23 cellular contexts compared by ENCODE assay signal in the genomic region with DNA sequence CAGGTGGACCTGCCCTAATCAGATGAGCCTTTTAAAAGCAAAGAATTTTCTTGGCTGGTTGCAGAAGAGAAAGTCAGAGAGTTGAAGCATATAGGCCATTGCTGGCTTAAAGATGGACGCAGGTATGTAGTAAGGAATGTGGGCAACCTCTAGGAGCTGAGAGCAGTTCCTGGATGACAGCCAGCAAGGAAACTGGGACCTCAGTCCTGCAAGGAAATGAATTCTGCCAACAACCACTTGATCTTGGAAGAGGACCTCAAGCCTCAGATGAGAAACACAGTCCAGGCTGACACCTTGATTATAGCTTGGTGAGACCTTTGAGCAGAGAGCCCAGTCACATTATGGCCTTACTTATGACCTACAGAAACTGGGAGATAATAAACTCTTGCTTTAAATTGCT. TPM values are rescaled to one million over a fixed set of nuclear protein-coding genes. Genes with fewer than 3 reads are reported as not detected.
"Had no signal": no experiment of that assay in that cellular context is flagged by ENCODE, and none has a peak within 500 bp of the region (broad histone marks: within the 10 kb centered on the region; RNA-seq: fewer than 3 reads in every experiment).

No MANE protein-coding gene starts in this region.

- H3K4me1 Mint-ChIP-seq: activated naive CD8-positive, alpha-beta T cell treated with anti-CD3 and anti-CD28 coated beads, Interleukin-2, amount 50 U/mL, for 24 hours; memory B cell; stimulated activated naive CD8-positive, alpha-beta T cell treated with anti-CD3 and anti-CD28 coated beads, Interleukin-15, amount 100 ng/mL, for 72 hours had no signal

- H3K27me3 ChIP-seq: brain microvascular endothelial cell, right lobe of liver had no signal

- H3K36me3 Mint-ChIP-seq: activated naive CD4-positive, alpha-beta T cell treated with anti-CD3 and anti-CD28 coated beads, Interleukin-2, amount 10 ng/mL, durations not matched to agents 7 days and 5 days had no signal

- H3K36me3 ChIP-seq: brain microvascular endothelial cell, left ventricle myocardium inferior, right lobe of liver had no signal

- DNase-seq: activated CD4-positive, alpha-beta T cell treated with anti-CD3 and anti-CD28 coated beads, Interleukin-2, amount 10 ng/mL, durations not matched to agents 24 days and 14 days; activated CD8-positive, alpha-beta memory T cell treated with anti-CD3 and anti-CD28 coated beads, Interleukin-2, amount 50 U/mL, for 4 hours; activated effector memory CD4-positive, alpha-beta T cell treated with Interleukin-2 at 50 U/mL for 16 hours; activated naive CD4-positive, alpha-beta T cell treated with anti-CD3 and anti-CD28 coated beads, Interleukin-2, amount 10 ng/mL, durations not matched to agents 7 days and 5 days; activated naive CD8-positive, alpha-beta T cell treated with anti-CD3 and anti-CD28 coated beads, Interleukin-2, amount 50 U/mL, for 24 hours; activated T-cell treated with anti-CD3 and anti-CD28 coated beads, Interleukin-2, amount 50 U/mL, for 4 hours; anterior cingulate cortex; brain microvascular endothelial cell; effector memory CD8-positive, alpha-beta T cell; foreskin fibroblast; hypothalamus; islet precursor cell; left ventricle myocardium inferior; naive thymus-derived CD4-positive, alpha-beta T cell; right lobe of liver; stimulated activated CD4-positive, alpha-beta T cell treated with anti-CD3 and anti-CD28 coated beads, Interleukin-4, amount 100 ng/mL, for 1 hour; stimulated activated naive CD8-positive, alpha-beta T cell treated with anti-CD3 and anti-CD28 coated beads, Interleukin-15, amount 100 ng/mL, for 72 hours had no signal

- H3K9me3 ChIP-seq: left ventricle myocardium inferior, right lobe of liver had no signal

- H3K27ac ChIP-seq: brain microvascular endothelial cell, left ventricle myocardium inferior, right lobe of liver had no signal

- H3K27me3 Mint-ChIP-seq: activated CD4-positive, alpha-beta T cell treated with anti-CD3 and anti-CD28 coated beads, Interleukin-2, amount 10 ng/mL, durations not matched to agents 24 days and 14 days; activated naive CD4-positive, alpha-beta T cell treated with anti-CD3 and anti-CD28 coated beads, Interleukin-2, amount 10 ng/mL, durations not matched to agents 7 days and 5 days; activated naive CD8-positive, alpha-beta T cell treated with anti-CD3 and anti-CD28 coated beads, Interleukin-2, amount 50 U/mL, for 24 hours; effector memory CD8-positive, alpha-beta T cell; memory B cell; naive thymus-derived CD4-positive, alpha-beta T cell; stimulated activated naive CD8-positive, alpha-beta T cell treated with anti-CD3 and anti-CD28 coated beads, Interleukin-15, amount 100 ng/mL, for 72 hours had no signal

- H3K27ac Mint-ChIP-seq: activated CD4-positive, alpha-beta T cell treated with anti-CD3 and anti-CD28 coated beads, Interleukin-2, amount 10 ng/mL, durations not matched to agents 24 days and 14 days; activated naive CD4-positive, alpha-beta T cell treated with anti-CD3 and anti-CD28 coated beads, Interleukin-2, amount 10 ng/mL, durations not matched to agents 7 days and 5 days; activated naive CD8-positive, alpha-beta T cell treated with anti-CD3 and anti-CD28 coated beads, Interleukin-2, amount 50 U/mL, for 24 hours; effector memory CD8-positive, alpha-beta T cell; memory B cell; naive thymus-derived CD4-positive, alpha-beta T cell; stimulated activated naive CD8-positive, alpha-beta T cell treated with anti-CD3 and anti-CD28 coated beads, Interleukin-15, amount 100 ng/mL, for 72 hours had no signal

- H3K4me3 ChIP-seq: left ventricle myocardium inferior, right lobe of liver, smooth muscle cell had no signal

- H3K9me3 Mint-ChIP-seq: activated naive CD4-positive, alpha-beta T cell treated with anti-CD3 and anti-CD28 coated beads, Interleukin-2, amount 10 ng/mL, durations not matched to agents 7 days and 5 days; activated naive CD8-positive, alpha-beta T cell treated with anti-CD3 and anti-CD28 coated beads, Interleukin-2, amount 50 U/mL, for 24 hours; effector memory CD8-positive, alpha-beta T cell; memory B cell; stimulated activated naive CD8-positive, alpha-beta T cell treated with anti-CD3 and anti-CD28 coated beads, Interleukin-15, amount 100 ng/mL, for 72 hours had no signal

- H3K4me3 Mint-ChIP-seq: activated CD4-positive, alpha-beta T cell treated with anti-CD3 and anti-CD28 coated beads, Interleukin-2, amount 10 ng/mL, durations not matched to agents 24 days and 14 days; activated naive CD4-positive, alpha-beta T cell treated with anti-CD3 and anti-CD28 coated beads, Interleukin-2, amount 10 ng/mL, durations not matched to agents 7 days and 5 days; activated naive CD8-positive, alpha-beta T cell treated with anti-CD3 and anti-CD28 coated beads, Interleukin-2, amount 50 U/mL, for 24 hours; activated T-cell treated with anti-CD3 and anti-CD28 coated beads, Interleukin-2, amount 50 U/mL, for 4 hours; effector memory CD8-positive, alpha-beta T cell; memory B cell; naive thymus-derived CD4-positive, alpha-beta T cell; stimulated activated naive CD8-positive, alpha-beta T cell treated with anti-CD3 and anti-CD28 coated beads, Interleukin-15, amount 100 ng/mL, for 72 hours had no signal

- ATAC-seq: activated naive CD8-positive, alpha-beta T cell treated with anti-CD3 and anti-CD28 coated beads, Interleukin-2, amount 50 U/mL, for 24 hours; activated T-cell treated with anti-CD3 and anti-CD28 coated beads, Interleukin-2, amount 50 U/mL, for 4 hours; effector memory CD8-positive, alpha-beta T cell; naive thymus-derived CD4-positive, alpha-beta T cell; right lobe of liver; stimulated activated naive CD8-positive, alpha-beta T cell treated with anti-CD3 and anti-CD28 coated beads, Interleukin-15, amount 100 ng/mL, for 72 hours had no signal

RNA-seq across cellular contexts. Expression of gene CFAP210, which starts 15.8 kb away (rescaled TPM):
- total RNA-seq: activated CD4-positive, alpha-beta T cell treated with anti-CD3 and anti-CD28 coated beads, Interleukin-2, amount 10 ng/mL, durations not matched to agents 24 days and 14 days; dermis microvascular lymphatic vessel endothelial cell; left ventricle myocardium inferior; osteocyte; pulmonary artery endothelial cell; T-helper 1 cell treated with Interleukin-12 subunit alpha and Interleukin-12 subunit beta and Interleukin-4 antibody, amounts not matched to agents 30 ng/mL and 1 ng/mL, for 36 hours had no signal
- polyA plus RNA-seq: naive thymus-derived CD4-positive, alpha-beta T cell; smooth muscle cell had no signal
